In the genomic region with DNA sequence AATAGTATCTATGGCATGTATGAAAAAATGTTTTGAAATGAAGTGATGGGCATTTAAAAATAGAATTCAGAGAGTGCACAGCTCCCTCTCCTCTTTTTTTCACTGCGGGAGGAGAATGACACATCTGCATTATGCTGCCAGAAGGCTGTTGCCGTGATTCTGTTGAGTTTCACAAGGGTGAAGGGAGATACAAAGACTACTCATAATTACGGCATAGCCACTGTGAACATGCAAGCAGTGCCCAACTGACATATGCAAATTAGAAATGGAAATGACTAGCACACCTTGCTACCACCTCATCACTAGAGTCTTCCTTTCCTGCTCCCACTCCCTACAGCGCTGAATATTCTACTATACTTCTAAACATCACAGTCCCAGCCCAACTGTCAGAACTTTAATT, we compare ENCODE assay signal across 17 cellular contexts. TPM values are rescaled to one million over a fixed set of nuclear protein-coding genes. Genes with fewer than 3 reads are reported as not detected.
A peak's percentile ranks its signal among the peaks of the same experiment; 100 is the strongest.
DNase-seq lines count a peak whose midpoint lies in the region; ATAC-seq, FAIRE-seq and TF ChIP-seq lines count a peak whose summit lies in the region.
"Had no signal": no experiment of that assay in that cellular context is flagged by ENCODE, and none has a peak within 500 bp of the region (broad histone marks: within the 10 kb centered on the region; RNA-seq: fewer than 3 reads in every experiment).

No MANE protein-coding gene starts in this region.

- peaks cover 0 to 9% of the 10 kb centered on the region in 2 donors for H3K4me1 Mint-ChIP-seq in natural killer cell

- no peak for TF ChIP-seq CTCF in AG10803 (conservative IDR thresholded peaks at IDR 0.05; ENCODE audit: low read length)
- no peak for TF ChIP-seq CTCF in left ventricle myocardium inferior (IDR thresholded peaks at IDR 0.05; ENCODE audit: borderline replicate concordance)
- TF ChIP-seq CTCF in natural killer cell (IDR thresholded peaks at IDR 0.05): no peak

- H3K27me3 ChIP-seq in SJCRH30: no peaks in the 10 kb centered on the region
- no peaks in the 10 kb centered on the region for H3K27me3 ChIP-seq in left ventricle myocardium inferior (ENCODE audit: low read depth)
- H3K27me3 ChIP-seq: SJSA1, testis had no signal

- H3K27ac ChIP-seq in SJCRH30 (no peak overlapping the region), left ventricle myocardium inferior (replicated peaks) (no peak overlapping the region)
- H3K27ac ChIP-seq: SJSA1, testis had no signal

- H3K9me3 ChIP-seq in SJCRH30 (replicated peaks) (no peaks in the 10 kb centered on the region), left ventricle myocardium inferior (replicated peaks) (no peaks in the 10 kb centered on the region)
- H3K9me3 ChIP-seq: SJSA1, testis had no signal

- no peaks in the 10 kb centered on the region for H3K9me3 Mint-ChIP-seq in natural killer cell
- H3K9me3 Mint-ChIP-seq: activated naive CD4-positive, alpha-beta T cell treated with anti-CD3 and anti-CD28 coated beads, Interleukin-2, amount 50 U/mL, for 24 hours had no signal

- H3K4me3 Mint-ChIP-seq in natural killer cell: no peak overlapping the region
- H3K4me3 Mint-ChIP-seq: activated naive CD4-positive, alpha-beta T cell treated with anti-CD3 and anti-CD28 coated beads, Interleukin-2, amount 50 U/mL, for 24 hours had no signal

- H3K4me3 ChIP-seq in AG10803 (ENCODE audit: low read length): no peak overlapping the region
- H3K4me3 ChIP-seq in SJCRH30: no peak overlapping the region
- no peak overlapping the region for H3K4me3 ChIP-seq in left ventricle myocardium inferior
- H3K4me3 ChIP-seq: SJSA1, testis had no signal

- H3K36me3 ChIP-seq in SJCRH30: no peaks in the 10 kb centered on the region
- no peaks in the 10 kb centered on the region for H3K36me3 ChIP-seq in left ventricle myocardium inferior

- intact Hi-C loops in left ventricle myocardium inferior (cut with micrococcal nuclease) (no loop called here), natural killer cell (cut with micrococcal nuclease) (no loop called here)

- ATAC-seq in GM18858 (IDR thresholded peaks at IDR 0.05; ENCODE audit: unreplicated experiment): peak; percentile 79
- no peak for ATAC-seq in natural killer cell
- ATAC-seq: HepG2 had no signal

- FAIRE-seq in HTR-8/SVneo (lab: Jason Lieb, UNC): peak; percentile 4
- FAIRE-seq: HepG2 had no signal

- no peak overlapping the region for H3K27ac Mint-ChIP-seq in natural killer cell

- DNase-seq in AG10803 (ENCODE audit: low read depth): peak; percentile 68
- no peak for DNase-seq in HTR-8/SVneo (ENCODE audit: insufficient read length, low spot score)
- peak; percentile 7 for DNase-seq in fibroblast of gingiva (ENCODE audit: low read depth)
- DNase-seq in SJCRH30: no peak
- no peak for DNase-seq in left ventricle myocardium inferior
- no peak for DNase-seq in DMS 273 treated with DMSO at 0.1 percent for 48 hours (lab: John Stamatoyannopoulos, UW)
- DNase-seq in natural killer cell: no peak
- DNase-seq: AML-193, DMS153, midbrain, NCI-H1092, NCI-H226, testis had no signal

- H3K4me1 ChIP-seq in SJCRH30: no peaks in the 10 kb centered on the region
- H3K4me1 ChIP-seq in left ventricle myocardium inferior: no peaks in the 10 kb centered on the region
- H3K4me1 ChIP-seq: SJSA1, testis had no signal

- H3K27me3 Mint-ChIP-seq in natural killer cell (ENCODE audit: low read depth in 2 of 2): no peaks in the 10 kb centered on the region
- H3K27me3 Mint-ChIP-seq: activated naive CD4-positive, alpha-beta T cell treated with anti-CD3 and anti-CD28 coated beads, Interleukin-2, amount 50 U/mL, for 24 hours had no signal

- H3K36me3 Mint-ChIP-seq in natural killer cell: no peaks in the 10 kb centered on the region

RNA-seq across cellular contexts. Expression of a gene that starts 20.1 kb away (rescaled TPM):
- 25.6 and 26.8 TPM in 2 replicates for total RNA-seq in SJCRH30 (2014; rRNA removed; shearing (Covaris generic))
- total RNA-seq in left ventricle myocardium inferior: 22.6 TPM
- 10 to 100 TPM; 22.2 to 49.3 (median 33.5) TPM for total RNA-seq in natural killer cell

Comparison
In these comparisons a context has a peak if more than half of its experiments do, and no peak if none do; other contexts are left out.
1. DNase-seq: peak in AG10803 (single experiment) and fibroblast of gingiva (single experiment); none in HTR-8/SVneo (single experiment), SJCRH30 (0 of 2), left ventricle myocardium inferior (single experiment), DMS 273 treated with DMSO at 0.1 percent for 48 hours (single experiment) and natural killer cell (single experiment).